ENCODE assay signal across 12 cellular contexts in the genomic region with DNA sequence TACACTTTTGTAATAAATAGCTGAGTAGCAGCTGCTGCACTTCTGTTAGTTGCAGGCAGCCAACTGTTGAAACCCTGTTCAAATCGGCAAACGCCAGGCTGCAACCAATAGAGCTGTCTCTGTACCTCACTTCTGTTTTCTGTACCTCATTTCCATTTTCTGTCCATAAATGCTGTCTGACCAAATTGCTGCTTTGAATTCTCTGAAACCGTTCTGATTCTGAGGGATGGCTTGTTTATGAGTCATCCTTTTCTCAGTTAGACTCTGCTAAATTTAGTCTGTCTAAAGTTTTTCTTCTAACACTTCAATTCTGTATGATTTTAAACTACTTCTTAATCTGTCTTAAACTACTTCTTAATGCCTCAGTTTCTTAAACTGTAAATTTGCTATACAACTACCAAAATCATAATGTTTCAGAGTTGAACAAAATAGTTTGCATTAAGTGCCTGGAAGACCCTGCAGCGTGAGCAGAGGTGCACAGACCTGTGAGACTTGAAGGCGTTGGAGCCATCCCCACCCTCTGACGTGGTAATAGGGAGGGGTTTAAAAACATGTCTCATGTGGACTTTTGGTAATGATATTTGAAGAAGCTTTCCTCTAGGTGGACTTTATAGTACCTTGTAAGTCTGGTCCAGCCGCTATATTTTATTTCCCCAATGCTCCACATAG. TPM values are rescaled to one million over a fixed set of nuclear protein-coding genes. Genes with fewer than 3 reads are reported as not detected.
A peak's percentile ranks its signal among the peaks of the same experiment; 100 is the strongest.
DNase-seq lines count a peak whose midpoint lies in the region; ATAC-seq, FAIRE-seq and TF ChIP-seq lines count a peak whose summit lies in the region.
"Had no signal": no experiment of that assay in that cellular context is flagged by ENCODE, and none has a peak within 500 bp of the region (broad histone marks: within the 10 kb centered on the region; RNA-seq: fewer than 3 reads in every experiment).

No MANE protein-coding gene starts in this region.

- no peaks in the 10 kb centered on the region for H3K9me3 Mint-ChIP-seq in immature natural killer cell
- no peaks in the 10 kb centered on the region for H3K9me3 Mint-ChIP-seq in activated CD4-positive, alpha-beta T cell treated with anti-CD3 and anti-CD28 coated beads, Interleukin-2, amount 10 ng/mL, durations not matched to agents 7 days and 5 days

- TF ChIP-seq RAD21 in HepG2 (CRISPR knock-in tag; IDR thresholded peaks at IDR 0.05) = no peak

- no peaks in the 10 kb centered on the region for H4K20me1 ChIP-seq in HepG2 (ENCODE audit: insufficient read depth, low read length)

- H3K27me3 ChIP-seq in HepG2 (ENCODE audit: control insufficient read depth in 1 of 2, insufficient read depth in 2 of 2, low read length in 2 of 2) = peaks cover 0 to 40% of the 10 kb centered on the region in 2 experiments; a peak in 2 of 5 replicates

- intact Hi-C loops in HepG2 (cut with micrococcal nuclease; ENCODE audit: unreplicated experiment) = loop anchor here (2.0 kb wide), 1 partner anchor 25 kb away; no protein-coding TSS in a partner anchor

- H3K27ac Mint-ChIP-seq in immature natural killer cell = no peak overlapping the region
- H3K27ac Mint-ChIP-seq in activated CD4-positive, alpha-beta T cell treated with anti-CD3 and anti-CD28 coated beads, Interleukin-2, amount 10 ng/mL, durations not matched to agents 7 days and 5 days = no peak overlapping the region

- WGBS in HepG2 (ENCODE audit: low lambda C conversion rate) = 11% methylated on average over 7 of the region's 7 CpGs

- H3K27me3 Mint-ChIP-seq in immature natural killer cell (ENCODE audit: low read depth in 3 of 3) = peaks cover 5 to 23% (median 11%) of the 10 kb centered on the region in 3 donors
- H3K27me3 Mint-ChIP-seq in activated CD4-positive, alpha-beta T cell treated with anti-CD3 and anti-CD28 coated beads, Interleukin-2, amount 10 ng/mL, durations not matched to agents 7 days and 5 days = peaks cover 22% of the 10 kb centered on the region

- POLR2A ChIA-PET in activated CD4-positive, alpha-beta T cell treated with anti-CD3 and anti-CD28 coated beads, Interleukin-2, amount 10 ng/mL, durations not matched to agents 7 days and 5 days (lab: Charles Lee) = no interaction called here
- POLR2A ChIA-PET in HepG2 (lab: Yijun Ruan, JAX) = no interaction called here

- DNase-seq in choroid plexus epithelial cell (ENCODE audit: low read depth) (peak; percentile 20), NCI-H2227 (lab: John Stamatoyannopoulos, UW; ENCODE audit: unreplicated experiment) (no peak), immature natural killer cell (no peak), HepG2 (ENCODE audit: low spot score) (no peak)
- no peak for DNase-seq in activated CD4-positive, alpha-beta T cell treated with anti-CD3 and anti-CD28 coated beads, Interleukin-2, amount 10 ng/mL, durations not matched to agents 7 days and 5 days
- DNase-seq: activated CD8-positive, alpha-beta memory T cell treated with anti-CD3 and anti-CD28 coated beads for 24 hours had no signal

- no peaks in the 10 kb centered on the region for H3K79me2 ChIP-seq in HepG2 (ENCODE audit: insufficient read depth, low read length)

- no peak overlapping the region for H2AFZ ChIP-seq in HepG2 (ENCODE audit: low read length)

- H3K36me3 Mint-ChIP-seq in immature natural killer cell = no peaks in the 10 kb centered on the region
- no peaks in the 10 kb centered on the region for H3K36me3 Mint-ChIP-seq in activated CD4-positive, alpha-beta T cell treated with anti-CD3 and anti-CD28 coated beads, Interleukin-2, amount 10 ng/mL, durations not matched to agents 7 days and 5 days (ENCODE audit: low read depth)

- H3K9ac ChIP-seq in HepG2 (ENCODE audit: insufficient read depth, low read depth, low read length) = no peak overlapping the region

- TF ChIP-seq CTCF in choroid plexus epithelial cell (conservative IDR thresholded peaks at IDR 0.05; ENCODE audit: low read depth, low read length) (no peak), HepG2 (CRISPR knock-in tag; IDR thresholded peaks at IDR 0.05) (no peak)

- TF ChIP-seq EP300 in HepG2 (IDR thresholded peaks at IDR 0.05; ENCODE audit: low read depth in 2 of 2, low read length in 2 of 2) = no peak
- no peak for TF ChIP-seq EP300 in HepG2 (CRISPR knock-in tag; IDR thresholded peaks at IDR 0.05; ENCODE audit: borderline replicate concordance)

- no TSS peak for BruUV-seq in HepG2 (replicated peaks; lab: Mats Ljungman, UMichigan)

- H3K36me3 ChIP-seq in HepG2 (replicated peaks in 1 of 2; ENCODE audit: control insufficient read depth in 1 of 2, insufficient read depth in 2 of 2, low read length in 2 of 2) = no peaks in the 10 kb centered on the region

- in situ Hi-C loops in HepG2 (cut with HindIII; ENCODE audit: extremely low pct_ligation_motif_present, low pct_unique_long_range_greater_than_20kb) = no loop called here

- H3K9me3 ChIP-seq in HepG2 (ENCODE audit: low read length) = no peaks in the 10 kb centered on the region

- H3K4me1 Mint-ChIP-seq in immature natural killer cell = no peaks in the 10 kb centered on the region
- H3K4me1 Mint-ChIP-seq in activated CD4-positive, alpha-beta T cell treated with anti-CD3 and anti-CD28 coated beads, Interleukin-2, amount 10 ng/mL, durations not matched to agents 7 days and 5 days = no peaks in the 10 kb centered on the region

- H3K27ac ChIP-seq in HepG2 (ENCODE audit: extremely low read length, insufficient read depth, low read length) = no peak overlapping the region
- H3K27ac ChIP-seq: RWPE1 had no signal

- peak; percentile 87 for ATAC-seq in GM18517 (IDR thresholded peaks at IDR 0.05; ENCODE audit: unreplicated experiment)
- ATAC-seq in GM21367 (IDR thresholded peaks at IDR 0.05; ENCODE audit: unreplicated experiment) = peak; percentile 66
- peak; percentile 60 for ATAC-seq in HG03175 (IDR thresholded peaks at IDR 0.05; ENCODE audit: unreplicated experiment)
- no peak for ATAC-seq in HepG2

- TF ChIP-seq POLR2A in HepG2 (IDR thresholded peaks at IDR 0.05; ENCODE audit: insufficient read depth in 1 of 2, low read depth in 2 of 2, low read length in 2 of 2) = no peak

- CTCF ChIA-PET in activated CD4-positive, alpha-beta T cell treated with anti-CD3 and anti-CD28 coated beads, Interleukin-2, amount 10 ng/mL, durations not matched to agents 7 days and 5 days (lab: Charles Lee) = no interaction called here
- CTCF ChIA-PET in HepG2 (lab: Yijun Ruan, JAX; ENCODE audit: low intra/inter-chr PET ratio, low total read pairs) = no interaction called here

- no peak for FAIRE-seq in HepG2 (lab: Jason Lieb, UNC)

- H3K4me3 Mint-ChIP-seq in immature natural killer cell = no peak overlapping the region
- H3K4me3 Mint-ChIP-seq in activated CD4-positive, alpha-beta T cell treated with anti-CD3 and anti-CD28 coated beads, Interleukin-2, amount 10 ng/mL, durations not matched to agents 7 days and 5 days = no peak overlapping the region

- H3K4me1 ChIP-seq in HepG2 (ENCODE audit: insufficient read depth, low read length) = no peaks in the 10 kb centered on the region

- H3K4me3 ChIP-seq in choroid plexus epithelial cell (ENCODE audit: low read depth, low read length) (no peak overlapping the region), HepG2 (replicated peaks in 1 of 3; ENCODE audit: insufficient read depth in 1 of 3, low read depth in 2 of 3, low read length in 3 of 3) (no peak overlapping the region)

- no peak overlapping the region for H3K4me2 ChIP-seq in HepG2 (ENCODE audit: low read depth, low read length)

RNA-seq across cellular contexts. Expression of gene BTNL2, which starts 9.6 kb away (rescaled TPM):
- polyA plus RNA-seq in immature natural killer cell (not detected), HepG2 (2011; rRNA removed) (not detected in 2 replicates)
- total RNA-seq in activated CD4-positive, alpha-beta T cell treated with anti-CD3 and anti-CD28 coated beads, Interleukin-2, amount 10 ng/mL, durations not matched to agents 7 days and 5 days = not detected
- not detected in 2 replicates for total RNA-seq in HepG2 (2016; rRNA removed; fragmentation: Illumina TruSeq; extraction: Trizol)
- total RNA-seq in HepG2 (2016; cell fraction: cytosol; rRNA removed; fragmentation: Illumina TruSeq; extraction: Trizol; ENCODE audit: low read depth) = not detected in 2 replicates
- not detected in 2 replicates for total RNA-seq in HepG2 (2016; cell fraction: insoluble cytoplasmic fraction; rRNA removed; fragmentation: Illumina TruSeq; extraction: Trizol)
- not detected in 2 replicates for total RNA-seq in HepG2 (2016; cell fraction: membrane; rRNA removed; fragmentation: Illumina TruSeq; extraction: Trizol)
- total RNA-seq in HepG2 (2016; cell fraction: nucleus; rRNA removed; fragmentation: Illumina TruSeq; extraction: Trizol) = not detected in 2 replicates
- polyA plus RNA-seq in HepG2 (2011; cell fraction: cytosol; rRNA removed) = not detected in 2 replicates
- polyA plus RNA-seq in HepG2 (2011; cell fraction: nucleus; rRNA removed) = not detected in 2 replicates
- polyA plus RNA-seq in HepG2 (2012) = not detected in 2 replicates
- not detected in 2 replicates for polyA plus RNA-seq in HepG2 (2016; cell fraction: cytosol; fragmentation: Illumina TruSeq; extraction: Trizol; ENCODE audit: low read depth)
- polyA plus RNA-seq in HepG2 (2016; cell fraction: insoluble cytoplasmic fraction; fragmentation: Illumina TruSeq; extraction: Trizol; ENCODE audit: low read depth) = not detected in 2 replicates
- polyA plus RNA-seq in HepG2 (2016; cell fraction: membrane; fragmentation: Illumina TruSeq; extraction: Trizol; ENCODE audit: low read depth) = not detected in 2 replicates
- not detected in 2 replicates for polyA plus RNA-seq in HepG2 (2016; cell fraction: nucleus; fragmentation: Illumina TruSeq; extraction: Trizol; ENCODE audit: insufficient read depth, low read depth)
- polyA minus RNA-seq in HepG2 (2011; rRNA and poly(A)+ RNA removed; ENCODE audit: low replicate concordance) = not detected in 2 replicates
- not detected in 2 replicates for polyA minus RNA-seq in HepG2 (2011; cell fraction: cytosol; rRNA and poly(A)+ RNA removed)
- not detected in 2 replicates for polyA minus RNA-seq in HepG2 (2011; cell fraction: nucleus; rRNA and poly(A)+ RNA removed)
- total RNA-seq: H4, mesenteric fat pad had no signal

RNA-seq across cellular contexts. Expression of gene TSBP1, which starts 25.7 kb away (rescaled TPM):
- not detected for polyA plus RNA-seq in immature natural killer cell
- not detected for total RNA-seq in activated CD4-positive, alpha-beta T cell treated with anti-CD3 and anti-CD28 coated beads, Interleukin-2, amount 10 ng/mL, durations not matched to agents 7 days and 5 days
- not detected in 2 replicates for total RNA-seq in HepG2 (2016; rRNA removed; fragmentation: Illumina TruSeq; extraction: Trizol)
- not detected in 2 replicates for total RNA-seq in HepG2 (2016; cell fraction: cytosol; rRNA removed; fragmentation: Illumina TruSeq; extraction: Trizol; ENCODE audit: low read depth)
- total RNA-seq in HepG2 (2016; cell fraction: insoluble cytoplasmic fraction; rRNA removed; fragmentation: Illumina TruSeq; extraction: Trizol) = not detected in 2 replicates
- total RNA-seq in HepG2 (2016; cell fraction: membrane; rRNA removed; fragmentation: Illumina TruSeq; extraction: Trizol) = not detected in 2 replicates
- not detected in 2 replicates for total RNA-seq in HepG2 (2016; cell fraction: nucleus; rRNA removed; fragmentation: Illumina TruSeq; extraction: Trizol)
- not detected in 2 replicates for polyA plus RNA-seq in HepG2 (2011; rRNA removed)
- polyA plus RNA-seq in HepG2 (2011; cell fraction: cytosol; rRNA removed) = not detected in 2 replicates
- polyA plus RNA-seq in HepG2 (2011; cell fraction: nucleus; rRNA removed) = not detected in 2 replicates
- polyA plus RNA-seq in HepG2 (2012) = not detected in 2 replicates
- polyA plus RNA-seq in HepG2 (2016; cell fraction: cytosol; fragmentation: Illumina TruSeq; extraction: Trizol; ENCODE audit: low read depth) = not detected in 2 replicates
- not detected in 2 replicates for polyA plus RNA-seq in HepG2 (2016; cell fraction: insoluble cytoplasmic fraction; fragmentation: Illumina TruSeq; extraction: Trizol; ENCODE audit: low read depth)
- not detected in 2 replicates for polyA plus RNA-seq in HepG2 (2016; cell fraction: membrane; fragmentation: Illumina TruSeq; extraction: Trizol; ENCODE audit: low read depth)
- polyA plus RNA-seq in HepG2 (2016; cell fraction: nucleus; fragmentation: Illumina TruSeq; extraction: Trizol; ENCODE audit: insufficient read depth, low read depth) = not detected in 2 replicates
- not detected in 2 replicates for polyA minus RNA-seq in HepG2 (2011; rRNA and poly(A)+ RNA removed; ENCODE audit: low replicate concordance)
- polyA minus RNA-seq in HepG2 (2011; cell fraction: cytosol; rRNA and poly(A)+ RNA removed) = not detected in 2 replicates
- not detected in 2 replicates for polyA minus RNA-seq in HepG2 (2011; cell fraction: nucleus; rRNA and poly(A)+ RNA removed)
- total RNA-seq: H4, mesenteric fat pad had no signal

RNA-seq across cellular contexts. Expression of gene HLA-DRA, which starts 42.3 kb away (rescaled TPM):
- polyA plus RNA-seq in immature natural killer cell = 100 to 1,000 TPM; 103 to 884 (median 621) TPM
- 10 to 100 TPM; 58.8 to 73.7 TPM for total RNA-seq in activated CD4-positive, alpha-beta T cell treated with anti-CD3 and anti-CD28 coated beads, Interleukin-2, amount 10 ng/mL, durations not matched to agents 7 days and 5 days
- total RNA-seq in HepG2 (2016; rRNA removed; fragmentation: Illumina TruSeq; extraction: Trizol) = not detected in 2 replicates
- not detected in 2 replicates for total RNA-seq in HepG2 (2016; cell fraction: cytosol; rRNA removed; fragmentation: Illumina TruSeq; extraction: Trizol; ENCODE audit: low read depth)
- not detected in 2 replicates for total RNA-seq in HepG2 (2016; cell fraction: insoluble cytoplasmic fraction; rRNA removed; fragmentation: Illumina TruSeq; extraction: Trizol)
- not detected in 2 replicates for total RNA-seq in HepG2 (2016; cell fraction: membrane; rRNA removed; fragmentation: Illumina TruSeq; extraction: Trizol)
- not detected in 2 replicates for total RNA-seq in HepG2 (2016; cell fraction: nucleus; rRNA removed; fragmentation: Illumina TruSeq; extraction: Trizol)
- not detected in 2 replicates for polyA plus RNA-seq in HepG2 (2011; rRNA removed)
- polyA plus RNA-seq in HepG2 (2011; cell fraction: cytosol; rRNA removed) = 0.27 and 0.45 TPM in 2 replicates
- 0.43 TPM in 1 of 2 replicates, not detected in the other for polyA plus RNA-seq in HepG2 (2011; cell fraction: nucleus; rRNA removed)
- not detected in 2 replicates for polyA plus RNA-seq in HepG2 (2012)
- not detected in 2 replicates for polyA plus RNA-seq in HepG2 (2016; cell fraction: cytosol; fragmentation: Illumina TruSeq; extraction: Trizol; ENCODE audit: low read depth)
- not detected in 2 replicates for polyA plus RNA-seq in HepG2 (2016; cell fraction: insoluble cytoplasmic fraction; fragmentation: Illumina TruSeq; extraction: Trizol; ENCODE audit: low read depth)
- not detected in 2 replicates for polyA plus RNA-seq in HepG2 (2016; cell fraction: membrane; fragmentation: Illumina TruSeq; extraction: Trizol; ENCODE audit: low read depth)
- polyA plus RNA-seq in HepG2 (2016; cell fraction: nucleus; fragmentation: Illumina TruSeq; extraction: Trizol; ENCODE audit: insufficient read depth, low read depth) = not detected in 2 replicates
- 0.84 TPM in 1 of 2 replicates, not detected in the other for polyA minus RNA-seq in HepG2 (2011; rRNA and poly(A)+ RNA removed; ENCODE audit: low replicate concordance)
- polyA minus RNA-seq in HepG2 (2011; cell fraction: cytosol; rRNA and poly(A)+ RNA removed) = not detected in 2 replicates
- polyA minus RNA-seq in HepG2 (2011; cell fraction: nucleus; rRNA and poly(A)+ RNA removed) = not detected in 2 replicates

Comparison
In these comparisons a context has a peak if more than half of its experiments do, and no peak if none do; other contexts are left out.
1. RNA of gene HLA-DRA, which starts 42.3 kb away (total RNA-seq): 58.8 to 73.7 TPM in activated CD4-positive, alpha-beta T cell treated with anti-CD3 and anti-CD28 coated beads, Interleukin-2, amount 10 ng/mL, durations not matched to agents 7 days and 5 days; not detected in HepG2; every median in the first group is over 10 times any median in the second.